Comparison of ENCODE assay signal across 17 cellular contexts in genomic region chr4:89064848-89065247, GRCh38.
"Had no signal": no experiment of that assay in that cellular context is flagged by ENCODE, and none has a peak within 500 bp of the region (broad histone marks: within the 10 kb centered on the region; RNA-seq: fewer than 3 reads in every experiment).

No MANE protein-coding gene starts in this region.

- H3K36me3 ChIP-seq: heart left ventricle, thoracic aorta, WERI-Rb-1 had no signal

- H3K4me3 ChIP-seq: heart left ventricle, thoracic aorta had no signal

- H3K27me3 ChIP-seq: heart left ventricle had no signal

- DNase-seq: activated CD4-positive, alpha-beta T cell treated with anti-CD3 and anti-CD28 coated beads for 36 hours; activated CD8-positive, alpha-beta memory T cell treated with anti-CD3 and anti-CD28 coated beads, Interleukin-2, amount 50 U/mL, for 4 hours; activated CD8-positive, alpha-beta T cell treated with anti-CD3 and anti-CD28 coated beads for 36 hours; activated gamma-delta T cell treated with Interleukin-2 at 50 U/mL for 16 hours; activated T-cell treated with anti-CD3 and anti-CD28 coated beads, Interleukin-2, amount 50 U/mL, for 72 hours; cerebellar nuclear complex; dermis blood vessel endothelial cell; erythroblast; heart left ventricle; islet precursor cell; left ventricle myocardium superior; stimulated activated CD4-positive, alpha-beta T cell treated with anti-CD3 and anti-CD28 coated beads, Interleukin-15, amount 100 ng/mL, for 24 hours; stimulated activated CD4-positive, alpha-beta T cell treated with anti-CD3 and anti-CD28 coated beads, Interleukin-4, amount 100 ng/mL, for 4 hours; stimulated activated naive CD8-positive, alpha-beta T cell treated with anti-CD3 and anti-CD28 coated beads, Interleukin-15, amount 100 ng/mL, for 72 hours; T-helper 9 cell; WERI-Rb-1 had no signal

- ATAC-seq: activated CD4-positive, alpha-beta T cell treated with anti-CD3 and anti-CD28 coated beads for 36 hours; activated CD8-positive, alpha-beta T cell treated with anti-CD3 and anti-CD28 coated beads for 36 hours; activated T-cell treated with anti-CD3 and anti-CD28 coated beads, Interleukin-2, amount 50 U/mL, for 72 hours; heart left ventricle; left ventricle myocardium superior; stimulated activated naive CD8-positive, alpha-beta T cell treated with anti-CD3 and anti-CD28 coated beads, Interleukin-15, amount 100 ng/mL, for 72 hours had no signal
